1 cellular context compared by ENCODE assay signal in the genomic region with DNA sequence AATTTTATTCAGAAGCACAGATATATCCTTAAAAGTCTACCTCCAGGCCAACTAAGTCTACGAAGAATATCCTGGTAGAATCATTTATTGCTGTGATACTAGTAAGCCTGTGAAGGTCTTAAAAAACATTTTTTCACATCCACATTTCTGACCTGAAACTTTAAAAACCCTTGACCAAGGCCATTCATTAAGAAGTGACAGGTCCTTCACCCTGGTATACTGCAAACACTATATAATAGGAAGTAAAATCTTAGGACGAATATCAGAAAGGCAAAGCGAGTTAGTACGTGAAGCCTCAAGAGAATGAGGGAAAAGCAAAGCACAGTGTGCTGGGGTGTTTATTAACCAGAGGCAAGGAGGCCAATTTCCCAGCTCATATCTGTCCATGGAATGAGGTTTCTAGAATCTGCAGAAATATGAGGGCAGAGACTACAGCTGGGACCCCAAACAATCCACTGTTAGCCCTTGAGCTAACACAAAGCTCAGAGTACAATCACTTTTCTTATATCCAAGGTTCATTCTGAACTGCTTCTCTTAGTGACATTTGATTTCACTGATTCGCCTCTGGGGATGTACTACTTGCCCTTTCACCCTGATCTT.
A peak's percentile ranks its signal among the peaks of the same experiment; 100 is the strongest.
TF ChIP-seq lines count a peak whose summit lies in the region.

No MANE protein-coding gene starts in this region.

TF ChIP-seq in GM12878, 131 proteins besides CTCF, POLR2A, EP300 and RAD21:
- TF ChIP-seq, protein P1, sequence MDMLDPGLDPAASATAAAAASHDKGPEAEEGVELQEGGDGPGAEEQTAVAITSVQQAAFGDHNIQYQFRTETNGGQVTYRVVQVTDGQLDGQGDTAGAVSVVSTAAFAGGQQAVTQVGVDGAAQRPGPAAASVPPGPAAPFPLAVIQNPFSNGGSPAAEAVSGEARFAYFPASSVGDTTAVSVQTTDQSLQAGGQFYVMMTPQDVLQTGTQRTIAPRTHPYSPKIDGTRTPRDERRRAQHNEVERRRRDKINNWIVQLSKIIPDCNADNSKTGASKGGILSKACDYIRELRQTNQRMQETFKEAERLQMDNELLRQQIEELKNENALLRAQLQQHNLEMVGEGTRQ (IDR thresholded peaks at IDR 0.05; ENCODE audit: borderline replicate concordance, low read depth, low read length): no peak
- no peak for TF ChIP-seq CHD2 (IDR thresholded peaks at IDR 0.05; ENCODE audit: borderline replicate concordance, low read depth, low read length)
- TF ChIP-seq IKZF2 (IDR thresholded peaks at IDR 0.05): no peak; a peak in 1 of 4 replicates
- peak; percentile 4 for TF ChIP-seq MEF2B (IDR thresholded peaks at IDR 0.05; ENCODE audit: partially characterized antibody, poor library complexity, severe bottlenecking)
- TF ChIP-seq, protein P2, sequence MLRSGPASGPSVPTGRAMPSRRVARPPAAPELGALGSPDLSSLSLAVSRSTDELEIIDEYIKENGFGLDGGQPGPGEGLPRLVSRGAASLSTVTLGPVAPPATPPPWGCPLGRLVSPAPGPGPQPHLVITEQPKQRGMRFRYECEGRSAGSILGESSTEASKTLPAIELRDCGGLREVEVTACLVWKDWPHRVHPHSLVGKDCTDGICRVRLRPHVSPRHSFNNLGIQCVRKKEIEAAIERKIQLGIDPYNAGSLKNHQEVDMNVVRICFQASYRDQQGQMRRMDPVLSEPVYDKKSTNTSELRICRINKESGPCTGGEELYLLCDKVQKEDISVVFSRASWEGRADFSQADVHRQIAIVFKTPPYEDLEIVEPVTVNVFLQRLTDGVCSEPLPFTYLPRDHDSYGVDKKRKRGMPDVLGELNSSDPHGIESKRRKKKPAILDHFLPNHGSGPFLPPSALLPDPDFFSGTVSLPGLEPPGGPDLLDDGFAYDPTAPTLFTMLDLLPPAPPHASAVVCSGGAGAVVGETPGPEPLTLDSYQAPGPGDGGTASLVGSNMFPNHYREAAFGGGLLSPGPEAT (IDR thresholded peaks at IDR 0.05; ENCODE audit: low read depth): 0 out of 2 replicates have a peak, but pooled peaks have one; percentile 15
- TF ChIP-seq, protein P3, sequence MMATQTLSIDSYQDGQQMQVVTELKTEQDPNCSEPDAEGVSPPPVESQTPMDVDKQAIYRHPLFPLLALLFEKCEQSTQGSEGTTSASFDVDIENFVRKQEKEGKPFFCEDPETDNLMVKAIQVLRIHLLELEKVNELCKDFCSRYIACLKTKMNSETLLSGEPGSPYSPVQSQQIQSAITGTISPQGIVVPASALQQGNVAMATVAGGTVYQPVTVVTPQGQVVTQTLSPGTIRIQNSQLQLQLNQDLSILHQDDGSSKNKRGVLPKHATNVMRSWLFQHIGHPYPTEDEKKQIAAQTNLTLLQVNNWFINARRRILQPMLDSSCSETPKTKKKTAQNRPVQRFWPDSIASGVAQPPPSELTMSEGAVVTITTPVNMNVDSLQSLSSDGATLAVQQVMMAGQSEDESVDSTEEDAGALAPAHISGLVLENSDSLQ (IDR thresholded peaks at IDR 0.05): peak; percentile 51; the same call in 1 of the 2 replicates
- TF ChIP-seq STAT3 (IDR thresholded peaks at IDR 0.05; ENCODE audit: low read depth, low read length): no peak
- TF ChIP-seq EED (IDR thresholded peaks at IDR 0.05; ENCODE audit: low read depth): no peak
- TF ChIP-seq, protein P4, sequence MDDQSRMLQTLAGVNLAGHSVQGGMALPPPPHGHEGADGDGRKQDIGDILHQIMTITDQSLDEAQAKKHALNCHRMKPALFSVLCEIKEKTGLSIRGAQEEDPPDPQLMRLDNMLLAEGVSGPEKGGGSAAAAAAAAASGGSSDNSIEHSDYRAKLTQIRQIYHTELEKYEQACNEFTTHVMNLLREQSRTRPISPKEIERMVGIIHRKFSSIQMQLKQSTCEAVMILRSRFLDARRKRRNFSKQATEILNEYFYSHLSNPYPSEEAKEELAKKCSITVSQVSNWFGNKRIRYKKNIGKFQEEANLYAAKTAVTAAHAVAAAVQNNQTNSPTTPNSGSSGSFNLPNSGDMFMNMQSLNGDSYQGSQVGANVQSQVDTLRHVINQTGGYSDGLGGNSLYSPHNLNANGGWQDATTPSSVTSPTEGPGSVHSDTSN (IDR thresholded peaks at IDR 0.05; ENCODE audit: insufficient replicate concordance, low read depth, low read length): peak; percentile 79
- TF ChIP-seq, protein P5, sequence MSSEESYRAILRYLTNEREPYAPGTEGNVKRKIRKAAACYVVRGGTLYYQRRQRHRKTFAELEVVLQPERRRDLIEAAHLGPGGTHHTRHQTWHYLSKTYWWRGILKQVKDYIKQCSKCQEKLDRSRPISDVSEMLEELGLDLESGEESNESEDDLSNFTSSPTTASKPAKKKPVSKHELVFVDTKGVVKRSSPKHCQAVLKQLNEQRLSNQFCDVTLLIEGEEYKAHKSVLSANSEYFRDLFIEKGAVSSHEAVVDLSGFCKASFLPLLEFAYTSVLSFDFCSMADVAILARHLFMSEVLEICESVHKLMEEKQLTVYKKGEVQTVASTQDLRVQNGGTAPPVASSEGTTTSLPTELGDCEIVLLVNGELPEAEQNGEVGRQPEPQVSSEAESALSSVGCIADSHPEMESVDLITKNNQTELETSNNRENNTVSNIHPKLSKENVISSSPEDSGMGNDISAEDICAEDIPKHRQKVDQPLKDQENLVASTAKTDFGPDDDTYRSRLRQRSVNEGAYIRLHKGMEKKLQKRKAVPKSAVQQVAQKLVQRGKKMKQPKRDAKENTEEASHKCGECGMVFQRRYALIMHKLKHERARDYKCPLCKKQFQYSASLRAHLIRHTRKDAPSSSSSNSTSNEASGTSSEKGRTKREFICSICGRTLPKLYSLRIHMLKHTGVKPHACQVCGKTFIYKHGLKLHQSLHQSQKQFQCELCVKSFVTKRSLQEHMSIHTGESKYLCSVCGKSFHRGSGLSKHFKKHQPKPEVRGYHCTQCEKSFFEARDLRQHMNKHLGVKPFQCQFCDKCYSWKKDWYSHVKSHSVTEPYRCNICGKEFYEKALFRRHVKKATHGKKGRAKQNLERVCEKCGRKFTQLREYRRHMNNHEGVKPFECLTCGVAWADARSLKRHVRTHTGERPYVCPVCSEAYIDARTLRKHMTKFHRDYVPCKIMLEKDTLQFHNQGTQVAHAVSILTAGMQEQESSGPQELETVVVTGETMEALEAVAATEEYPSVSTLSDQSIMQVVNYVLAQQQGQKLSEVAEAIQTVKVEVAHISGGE (CRISPR knock-in tag; IDR thresholded peaks at IDR 0.05): no peak
- no peak for TF ChIP-seq TBL1XR1 (IDR thresholded peaks at IDR 0.05; ENCODE audit: low read depth, low read length)
- no peak for TF ChIP-seq RELA (IDR thresholded peaks at IDR 0.05; ENCODE audit: borderline replicate concordance, partially characterized antibody)
- no peak for TF ChIP-seq HDGF (IDR thresholded peaks at IDR 0.05)
- TF ChIP-seq BRCA1 (IDR thresholded peaks at IDR 0.05; ENCODE audit: low read depth, low read length): no peak
- no peak for TF ChIP-seq TAF1 (IDR thresholded peaks at IDR 0.05; ENCODE audit: borderline replicate concordance, low read depth, low read length)
- TF ChIP-seq, protein P6, sequence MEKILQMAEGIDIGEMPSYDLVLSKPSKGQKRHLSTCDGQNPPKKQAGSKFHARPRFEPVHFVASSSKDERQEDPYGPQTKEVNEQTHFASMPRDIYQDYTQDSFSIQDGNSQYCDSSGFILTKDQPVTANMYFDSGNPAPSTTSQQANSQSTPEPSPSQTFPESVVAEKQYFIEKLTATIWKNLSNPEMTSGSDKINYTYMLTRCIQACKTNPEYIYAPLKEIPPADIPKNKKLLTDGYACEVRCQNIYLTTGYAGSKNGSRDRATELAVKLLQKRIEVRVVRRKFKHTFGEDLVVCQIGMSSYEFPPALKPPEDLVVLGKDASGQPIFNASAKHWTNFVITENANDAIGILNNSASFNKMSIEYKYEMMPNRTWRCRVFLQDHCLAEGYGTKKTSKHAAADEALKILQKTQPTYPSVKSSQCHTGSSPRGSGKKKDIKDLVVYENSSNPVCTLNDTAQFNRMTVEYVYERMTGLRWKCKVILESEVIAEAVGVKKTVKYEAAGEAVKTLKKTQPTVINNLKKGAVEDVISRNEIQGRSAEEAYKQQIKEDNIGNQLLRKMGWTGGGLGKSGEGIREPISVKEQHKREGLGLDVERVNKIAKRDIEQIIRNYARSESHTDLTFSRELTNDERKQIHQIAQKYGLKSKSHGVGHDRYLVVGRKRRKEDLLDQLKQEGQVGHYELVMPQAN (conservative IDR thresholded peaks at IDR 0.05): no peak
- TF ChIP-seq, protein P7, sequence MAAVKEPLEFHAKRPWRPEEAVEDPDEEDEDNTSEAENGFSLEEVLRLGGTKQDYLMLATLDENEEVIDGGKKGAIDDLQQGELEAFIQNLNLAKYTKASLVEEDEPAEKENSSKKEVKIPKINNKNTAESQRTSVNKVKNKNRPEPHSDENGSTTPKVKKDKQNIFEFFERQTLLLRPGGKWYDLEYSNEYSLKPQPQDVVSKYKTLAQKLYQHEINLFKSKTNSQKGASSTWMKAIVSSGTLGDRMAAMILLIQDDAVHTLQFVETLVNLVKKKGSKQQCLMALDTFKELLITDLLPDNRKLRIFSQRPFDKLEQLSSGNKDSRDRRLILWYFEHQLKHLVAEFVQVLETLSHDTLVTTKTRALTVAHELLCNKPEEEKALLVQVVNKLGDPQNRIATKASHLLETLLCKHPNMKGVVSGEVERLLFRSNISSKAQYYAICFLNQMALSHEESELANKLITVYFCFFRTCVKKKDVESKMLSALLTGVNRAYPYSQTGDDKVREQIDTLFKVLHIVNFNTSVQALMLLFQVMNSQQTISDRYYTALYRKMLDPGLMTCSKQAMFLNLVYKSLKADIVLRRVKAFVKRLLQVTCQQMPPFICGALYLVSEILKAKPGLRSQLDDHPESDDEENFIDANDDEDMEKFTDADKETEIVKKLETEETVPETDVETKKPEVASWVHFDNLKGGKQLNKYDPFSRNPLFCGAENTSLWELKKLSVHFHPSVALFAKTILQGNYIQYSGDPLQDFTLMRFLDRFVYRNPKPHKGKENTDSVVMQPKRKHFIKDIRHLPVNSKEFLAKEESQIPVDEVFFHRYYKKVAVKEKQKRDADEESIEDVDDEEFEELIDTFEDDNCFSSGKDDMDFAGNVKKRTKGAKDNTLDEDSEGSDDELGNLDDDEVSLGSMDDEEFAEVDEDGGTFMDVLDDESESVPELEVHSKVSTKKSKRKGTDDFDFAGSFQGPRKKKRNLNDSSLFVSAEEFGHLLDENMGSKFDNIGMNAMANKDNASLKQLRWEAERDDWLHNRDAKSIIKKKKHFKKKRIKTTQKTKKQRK (IDR thresholded peaks at IDR 0.05; ENCODE audit: low read depth, low read length): no peak
